ENCODE assay signal across 8 cellular contexts in the genomic region with DNA sequence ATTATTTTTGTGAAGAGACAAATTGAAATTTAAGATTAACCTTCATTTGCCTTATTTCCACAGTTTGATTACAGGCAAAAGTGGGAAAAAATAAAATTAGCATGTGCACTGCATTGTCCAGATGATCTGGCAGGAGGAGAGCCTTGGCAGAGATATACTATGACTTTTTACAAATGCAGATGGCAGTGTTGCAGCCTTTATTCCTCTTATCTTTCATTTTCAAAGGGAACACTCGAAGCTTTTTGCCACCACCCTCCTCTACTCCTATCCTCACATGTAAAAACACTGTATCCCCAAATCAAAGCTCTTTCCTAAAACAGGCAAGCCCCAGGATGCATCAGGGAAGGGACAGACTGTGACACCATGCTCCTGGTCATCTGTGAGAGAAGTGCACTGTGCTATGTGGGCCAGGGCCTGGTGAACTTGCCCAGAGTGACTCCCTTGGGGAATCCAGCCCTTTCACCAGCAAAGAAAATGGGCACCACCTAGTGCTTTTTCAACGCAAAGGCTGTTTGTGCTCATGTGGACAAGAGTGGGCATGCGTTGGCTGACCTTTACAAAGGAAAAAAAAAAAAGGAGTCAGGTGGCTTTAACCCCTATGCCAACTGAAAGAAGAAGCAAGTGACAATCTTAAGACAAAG.
DNase-seq lines count a peak whose midpoint lies in the region; ATAC-seq, FAIRE-seq and TF ChIP-seq lines count a peak whose summit lies in the region.

No MANE protein-coding gene starts in this region.

- no peak for TF ChIP-seq EP300 in upper lobe of left lung (IDR thresholded peaks at IDR 0.05)

- peak overlapping the region in 3 of 5 donors; percentile 35 to 68 (median 61) for H3K27ac ChIP-seq in adrenal gland
- H3K27ac ChIP-seq in upper lobe of left lung, result no peak overlapping the region

- TF ChIP-seq POLR2A in adrenal gland (IDR thresholded peaks at IDR 0.05), result no peak
- TF ChIP-seq POLR2A in upper lobe of left lung (IDR thresholded peaks at IDR 0.05), result no peak

- peak; percentile 36 for DNase-seq in D341Med (ENCODE audit: low spot score)
- DNase-seq in MG63, result peak; percentile 41
- peak; percentile 67 to 85 (median 81) for DNase-seq in adrenal gland
- DNase-seq in upper lobe of left lung, result peak in 1 of 2 donors; percentile 34
- no peak for DNase-seq in stimulated activated naive CD8-positive, alpha-beta T cell treated with anti-CD3 and anti-CD28 coated beads, Interleukin-15, Interleukin-2, amounts not matched to agents 100 U/mL and 50 U/mL, for 24 hours
- no peak for DNase-seq in stimulated activated CD8-positive, alpha-beta memory T cell treated with anti-CD3 and anti-CD28 coated beads, Interleukin-4, amount 100 ng/mL, for 48 hours

- H3K4me3 ChIP-seq in MG63, result no peak overlapping the region
- no peak overlapping the region for H3K4me3 ChIP-seq in adrenal gland
- no peak overlapping the region for H3K4me3 ChIP-seq in upper lobe of left lung

- H3K27me3 ChIP-seq in MG63, result no peaks in the 10 kb centered on the region
- H3K27me3 ChIP-seq in adrenal gland, result no peaks in the 10 kb centered on the region
- no peaks in the 10 kb centered on the region for H3K27me3 ChIP-seq in upper lobe of left lung

- ATAC-seq in upper lobe of left lung (ENCODE audit: low FRiP score in 2 of 2) (peak; percentile 44 to 67), GM19452 (IDR thresholded peaks at IDR 0.05; ENCODE audit: unreplicated experiment) (no peak)
- ATAC-seq in stimulated activated naive CD8-positive, alpha-beta T cell treated with anti-CD3 and anti-CD28 coated beads, Interleukin-15, Interleukin-2, amounts not matched to agents 100 U/mL and 50 U/mL, for 24 hours, result no peak

- 29 to 47% (median 35%) methylated on average over 3 of the region's 3 CpGs for WGBS in adrenal gland, 4 donors
- 53 to 63% methylated on average over 3 of the region's 3 CpGs for WGBS in upper lobe of left lung, 2 donors

- H3K36me3 ChIP-seq in MG63 (no peaks in the 10 kb centered on the region), adrenal gland (replicated peaks in 1 of 2) (no peaks in the 10 kb centered on the region), upper lobe of left lung (no peaks in the 10 kb centered on the region)

- peak; percentile 13 to 65 (median 54) for TF ChIP-seq CTCF in adrenal gland (IDR thresholded peaks at IDR 0.05)
- peak in 5 of 6 experiments; percentile 16 to 40 (median 25) for TF ChIP-seq CTCF in upper lobe of left lung (IDR thresholded peaks at IDR 0.05)

- no peaks in the 10 kb centered on the region for H3K9me3 ChIP-seq in MG63
- no peaks in the 10 kb centered on the region for H3K9me3 ChIP-seq in adrenal gland (replicated peaks in 1 of 3)
- no peaks in the 10 kb centered on the region for H3K9me3 ChIP-seq in upper lobe of left lung

- H3K4me1 ChIP-seq in adrenal gland (replicated peaks in 1 of 2), result peaks cover 12 to 31% of the 10 kb centered on the region in 2 donors
- H3K4me1 ChIP-seq in upper lobe of left lung, result no peaks in the 10 kb centered on the region

- peak; percentile 80 for FAIRE-seq in islet of Langerhans (lab: Jason Lieb, UNC)

- intact Hi-C loops in adrenal gland (cut with DNase I), result loop anchor here in 1 of 2 donors (10.0 kb wide), 1 partner anchor 522 kb away; no protein-coding TSS in a partner anchor

Comparison
In these comparisons a context has a peak if more than half of its experiments do, and no peak if none do; other contexts are left out.
1. DNase-seq: peak in D341Med (single experiment), MG63 (single experiment) and adrenal gland (7 of 7); none in stimulated activated naive CD8-positive, alpha-beta T cell treated with anti-CD3 and anti-CD28 coated beads, Interleukin-15, Interleukin-2, amounts not matched to agents 100 U/mL and 50 U/mL, for 24 hours (single experiment) and stimulated activated CD8-positive, alpha-beta memory T cell treated with anti-CD3 and anti-CD28 coated beads, Interleukin-4, amount 100 ng/mL, for 48 hours (single experiment).
2. H3K27ac ChIP-seq: peak in adrenal gland (3 of 5); none in upper lobe of left lung (0 of 4).
3. ATAC-seq: peak in upper lobe of left lung (2 of 2); none in GM19452 (single experiment) and stimulated activated naive CD8-positive, alpha-beta T cell treated with anti-CD3 and anti-CD28 coated beads, Interleukin-15, Interleukin-2, amounts not matched to agents 100 U/mL and 50 U/mL, for 24 hours (single experiment).